ENCODE assay signal across 11 cellular contexts in genomic region chr11:70842701-70843100, GRCh38.
"Had no signal": no experiment of that assay in that cellular context is flagged by ENCODE, and none has a peak within 500 bp of the region (broad histone marks: within the 10 kb centered on the region; RNA-seq: fewer than 3 reads in every experiment).

No MANE protein-coding gene starts in this region.

- H3K36me3 ChIP-seq: HAP-1 had no signal

- FAIRE-seq: H1, H54 had no signal

- H2AFZ ChIP-seq: GM23248, GM23338 had no signal

- H3K9ac ChIP-seq: GM23248 had no signal

- H3K4me1 ChIP-seq: HAP-1 had no signal

- H3K9me3 ChIP-seq: HAP-1 had no signal

- DNase-seq: GM23248, GOT3, H7, H9, HCEC 1CT, HFFc6 had no signal

- ATAC-seq: GM23338, HCT116 had no signal

- H3K27ac ChIP-seq: GM23248 had no signal

- H3K4me2 ChIP-seq: GM23338 had no signal

- H3K4me3 ChIP-seq: GM23248, GM23338, HAP-1 had no signal
